ENCODE assay signal across 16 cellular contexts in genomic region chr12:20058068-20058467, GRCh38.
"Had no signal": no experiment of that assay in that cellular context is flagged by ENCODE, and none has a peak within 500 bp of the region (broad histone marks: within the 10 kb centered on the region; RNA-seq: fewer than 3 reads in every experiment).

No MANE protein-coding gene starts in this region.

- DNase-seq: cortex of kidney; dorsolateral prefrontal cortex; effector memory CD4-positive, alpha-beta T cell; foreskin fibroblast; immature natural killer cell; left ventricle myocardium inferior; lower lobe of right lung; nucleus accumbens; ovary; sigmoid colon; stimulated activated CD4-positive, alpha-beta T cell treated with anti-CD3 and anti-CD28 coated beads, Interleukin-2, amount 100 ng/mL, for 24 hours; stimulated activated CD4-positive, alpha-beta T cell treated with anti-CD3 and anti-CD28 coated beads, Interleukin-4, amount 100 ng/mL, for 4 hours; stimulated activated naive B cell treated with anti-CD40 and anti-IgM and Interleukin-4, amounts not matched to agents 10 μg/mL and 1 μg/mL and 100 μg/mL, for 72 hours; stimulated activated naive CD8-positive, alpha-beta T cell treated with anti-CD3 and anti-CD28 coated beads, Interleukin-15, amount 100 ng/mL, for 72 hours; testis; upper lobe of right lung had no signal
